ENCODE assay signal across 8 cellular contexts in genomic region chr19:14366529-14366928, GRCh38. TPM values are rescaled to one million over a fixed set of nuclear protein-coding genes. Genes with fewer than 3 reads are reported as not detected.
A peak's percentile ranks its signal among the peaks of the same experiment; 100 is the strongest.
DNase-seq lines count a peak whose midpoint lies in the region; ATAC-seq lines count a peak whose summit lies in the region.

No MANE protein-coding gene starts in this region.

- peak; percentile 34 for ATAC-seq in HG03060 (IDR thresholded peaks at IDR 0.05; ENCODE audit: low read depth, unreplicated experiment)
- ATAC-seq in activated CD8-positive, alpha-beta T cell treated with anti-CD3 and anti-CD28 coated beads, Interleukin-2, amount 10 ng/mL, durations not matched to agents 7 days and 5 days = peak; percentile 38
- ATAC-seq in HG02870 (IDR thresholded peaks at IDR 0.05; ENCODE audit: unreplicated experiment) = no peak

- H3K36me3 Mint-ChIP-seq in activated CD8-positive, alpha-beta T cell treated with anti-CD3 and anti-CD28 coated beads, Interleukin-2, amount 10 ng/mL, durations not matched to agents 7 days and 5 days (ENCODE audit: low read depth) = no peaks in the 10 kb centered on the region

- peak; percentile 67 for DNase-seq in ELR (ENCODE audit: low read depth)
- DNase-seq in NCI-H510A treated with DMSO at 0.1 percent for 48 hours (lab: John Stamatoyannopoulos, UW) = peak; percentile 73
- DNase-seq in activated CD8-positive, alpha-beta T cell treated with anti-CD3 and anti-CD28 coated beads, Interleukin-2, amount 10 ng/mL, durations not matched to agents 7 days and 5 days = peak; percentile 92
- DNase-seq in effector CD8-positive, alpha-beta T cell (lab: John Stamatoyannopoulos, UW) = peak; percentile 87
- DNase-seq in mucosa of gallbladder (ENCODE audit: low spot score) = peak; percentile 74
- peak; percentile 49 for DNase-seq in superior temporal gyrus (ENCODE audit: extremely low spot score)

- CTCF ChIA-PET in activated CD8-positive, alpha-beta T cell treated with anti-CD3 and anti-CD28 coated beads, Interleukin-2, amount 10 ng/mL, durations not matched to agents 7 days and 5 days (lab: Charles Lee) = interaction anchor here (0.9 to 8.0 kb wide), 8 partner anchors 9 to 230 kb away, joined by 3 to 135 read pairs (median 5); partner anchors contain the start of genes ADGRE5 and ASF1B

- peaks cover 76% of the 10 kb centered on the region for H3K4me1 Mint-ChIP-seq in activated CD8-positive, alpha-beta T cell treated with anti-CD3 and anti-CD28 coated beads, Interleukin-2, amount 10 ng/mL, durations not matched to agents 7 days and 5 days (ENCODE audit: low read depth)

- peak overlapping the region; percentile 86 for H3K27ac Mint-ChIP-seq in activated CD8-positive, alpha-beta T cell treated with anti-CD3 and anti-CD28 coated beads, Interleukin-2, amount 10 ng/mL, durations not matched to agents 7 days and 5 days

- no peaks in the 10 kb centered on the region for H3K9me3 Mint-ChIP-seq in activated CD8-positive, alpha-beta T cell treated with anti-CD3 and anti-CD28 coated beads, Interleukin-2, amount 10 ng/mL, durations not matched to agents 7 days and 5 days (ENCODE audit: insufficient read depth)

- no peaks in the 10 kb centered on the region for H3K27me3 Mint-ChIP-seq in activated CD8-positive, alpha-beta T cell treated with anti-CD3 and anti-CD28 coated beads, Interleukin-2, amount 10 ng/mL, durations not matched to agents 7 days and 5 days (ENCODE audit: low read depth)

- POLR2A ChIA-PET in activated CD8-positive, alpha-beta T cell treated with anti-CD3 and anti-CD28 coated beads, Interleukin-2, amount 10 ng/mL, durations not matched to agents 7 days and 5 days (lab: Charles Lee) = interaction anchor here (0.6 to 18.3 kb wide), 9 partner anchors 9 to 1496 kb away, joined by 3 to 415 read pairs (median 5); partner anchors contain the start of genes ADGRE5 and DDX39A

- H3K4me3 Mint-ChIP-seq in activated CD8-positive, alpha-beta T cell treated with anti-CD3 and anti-CD28 coated beads, Interleukin-2, amount 10 ng/mL, durations not matched to agents 7 days and 5 days = peak overlapping the region; percentile 45

RNA-seq across cellular contexts. Expression of gene ADGRE5, which starts 14.7 kb away (rescaled TPM):
- total RNA-seq in activated CD8-positive, alpha-beta T cell treated with anti-CD3 and anti-CD28 coated beads, Interleukin-2, amount 10 ng/mL, durations not matched to agents 7 days and 5 days = 100 to 1,000 TPM; 290 to 302 TPM
- 48.2 TPM for total RNA-seq in mucosa of gallbladder

RNA-seq across cellular contexts. Expression of gene DDX39A, which starts 52.6 kb away (rescaled TPM):
- total RNA-seq in activated CD8-positive, alpha-beta T cell treated with anti-CD3 and anti-CD28 coated beads, Interleukin-2, amount 10 ng/mL, durations not matched to agents 7 days and 5 days = 100 to 1,000 TPM; 309 to 313 TPM
- 46.4 TPM for total RNA-seq in mucosa of gallbladder
